Comparison of ENCODE assay signal across 2 cellular contexts in genomic region chr6:43702522-43703440, GRCh38.
TF ChIP-seq lines count a peak whose summit lies in the region.

No MANE protein-coding gene starts in this region.

TF ChIP-seq in HCT116, 20 proteins besides CTCF, POLR2A, EP300 and RAD21:
- no peak for TF ChIP-seq EZH2phosphoT487 (IDR thresholded peaks at IDR 0.05; ENCODE audit: borderline replicate concordance)
- no peak for TF ChIP-seq SIN3A (IDR thresholded peaks at IDR 0.05; ENCODE audit: low read depth)
- no peak for TF ChIP-seq MAX (IDR thresholded peaks at IDR 0.05)
- TF ChIP-seq ZBTB33 (IDR thresholded peaks at IDR 0.05; ENCODE audit: extremely low read depth, insufficient replicate concordance, low read length): no peak
- TF ChIP-seq POLR2AphosphoS5 (IDR thresholded peaks at IDR 0.05; ENCODE audit: low read depth, low read length): peak; percentile 68
- TF ChIP-seq CEBPB (IDR thresholded peaks at IDR 0.05; ENCODE audit: low read depth): no peak
- no peak; the same call in 1 of the 2 replicates for TF ChIP-seq SP1 (IDR thresholded peaks at IDR 0.05; ENCODE audit: low read depth)
- no peak for TF ChIP-seq REST (IDR thresholded peaks at IDR 0.05; ENCODE audit: low read depth)
- peak; percentile 59; the same call in 1 of the 2 replicates for TF ChIP-seq ZFX (IDR thresholded peaks at IDR 0.05)
- 0 out of 2 replicates have a peak, but pooled peaks have one; percentile 24 for TF ChIP-seq JUND (IDR thresholded peaks at IDR 0.05)
- no peak for TF ChIP-seq SRF (IDR thresholded peaks at IDR 0.05; ENCODE audit: low read depth)
- TF ChIP-seq YY1 (IDR thresholded peaks at IDR 0.05; ENCODE audit: extremely low read depth, insufficient replicate concordance, low read depth, low read length): no peak
- 0 out of 2 replicates have a peak, but pooled peaks have one; percentile 36 for TF ChIP-seq CBX3 (IDR thresholded peaks at IDR 0.05; ENCODE audit: low read depth)
- TF ChIP-seq ELF1 (IDR thresholded peaks at IDR 0.05; ENCODE audit: borderline replicate concordance, low read depth): no peak
- no peak for TF ChIP-seq ZNF274 (IDR thresholded peaks at IDR 0.05; ENCODE audit: low read depth, low read length)
- no peak for TF ChIP-seq ATF3 (IDR thresholded peaks at IDR 0.05)
- peak; percentile 55; the same call in 1 of the 2 replicates for TF ChIP-seq FOSL1 (IDR thresholded peaks at IDR 0.05; ENCODE audit: low read depth)

TF ChIP-seq in HepG2, 621 proteins besides CTCF, POLR2A, EP300 and RAD21 (continues in another document):
- TF ChIP-seq ZNF331 (CRISPR knock-in tag; IDR thresholded peaks at IDR 0.05) (no peak; the same call in 1 of the 2 replicates), ZFP90 (CRISPR knock-in tag; IDR thresholded peaks at IDR 0.05; ENCODE audit: borderline replicate concordance) (peak; percentile 46; the same call in 1 of the 2 replicates), MTF2 (CRISPR knock-in tag; IDR thresholded peaks at IDR 0.05; ENCODE audit: borderline replicate concordance) (no peak), CBX1 (IDR thresholded peaks at IDR 0.05; ENCODE audit: low read depth) (no peak), ZSCAN12 (CRISPR knock-in tag; IDR thresholded peaks at IDR 0.05) (no peak), MLX (CRISPR knock-in tag; IDR thresholded peaks at IDR 0.05) (no peak), ZNF878 (CRISPR knock-in tag; IDR thresholded peaks at IDR 0.05) (peak; percentile 52; the same call in 1 of the 2 replicates), BCL6 (CRISPR knock-in tag; IDR thresholded peaks at IDR 0.05) (0 out of 2 replicates have a peak, but pooled peaks have one; percentile 18), ZFX (CRISPR knock-in tag; IDR thresholded peaks at IDR 0.05; ENCODE audit: low read depth) (peak; percentile 58; the same call in 1 of the 2 replicates), BRD4 (CRISPR knock-in tag; IDR thresholded peaks at IDR 0.05) (no peak), SRY (CRISPR knock-in tag; IDR thresholded peaks at IDR 0.05) (peak; percentile 73; the same call in 1 of the 2 replicates), ISX (CRISPR knock-in tag; conservative IDR thresholded peaks at IDR 0.05) (no peak), KLF15 (CRISPR knock-in tag; IDR thresholded peaks at IDR 0.05; ENCODE audit: borderline replicate concordance) (no peak), IKZF5 (CRISPR knock-in tag; IDR thresholded peaks at IDR 0.05) (peak; percentile 39; the same call in 1 of the 2 replicates), NR2C2 (CRISPR knock-in tag; IDR thresholded peaks at IDR 0.05; ENCODE audit: borderline replicate concordance) (0 out of 2 replicates have a peak, but pooled peaks have one; percentile 32), SOX13 (IDR thresholded peaks at IDR 0.05) (no peak), SOX13 (CRISPR knock-in tag; conservative IDR thresholded peaks at IDR 0.05 in 1 of 2, IDR thresholded peaks at IDR 0.05 in 1 of 2) (peak in 1 of 2 experiments; percentile 28; a peak in 1 of 4 replicates), NFRKB (IDR thresholded peaks at IDR 0.05) (no peak), NAIF1 (CRISPR knock-in tag; IDR thresholded peaks at IDR 0.05; ENCODE audit: borderline replicate concordance) (no peak), PHF8 (CRISPR knock-in tag; IDR thresholded peaks at IDR 0.05) (no peak; the same call in 1 of the 2 replicates), MEIS2 (CRISPR knock-in tag; IDR thresholded peaks at IDR 0.05) (0 out of 2 replicates have a peak, but pooled peaks have one; percentile 20), SOX6 (IDR thresholded peaks at IDR 0.05) (no peak), SOX6 (CRISPR knock-in tag; IDR thresholded peaks at IDR 0.05) (peak; percentile 60; the same call in 1 of the 2 replicates), RXRB (CRISPR knock-in tag; IDR thresholded peaks at IDR 0.05; ENCODE audit: borderline replicate concordance) (0 out of 2 replicates have a peak, but pooled peaks have one; percentile 17), NPAS2 (CRISPR knock-in tag; IDR thresholded peaks at IDR 0.05; ENCODE audit: borderline replicate concordance) (no peak), ZNF350 (CRISPR knock-in tag; IDR thresholded peaks at IDR 0.05; ENCODE audit: borderline replicate concordance, low read depth) (peak; percentile 22; the same call in 1 of the 2 replicates), ZNF496 (CRISPR knock-in tag; IDR thresholded peaks at IDR 0.05; ENCODE audit: insufficient replicate concordance) (no peak), ATF1 (CRISPR knock-in tag; IDR thresholded peaks at IDR 0.05) (peak; percentile 47; the same call in 1 of the 2 replicates), ZNF432 (CRISPR knock-in tag; IDR thresholded peaks at IDR 0.05; ENCODE audit: borderline replicate concordance) (no peak), GZF1 (CRISPR knock-in tag; IDR thresholded peaks at IDR 0.05) (no peak), ZXDC (CRISPR knock-in tag; IDR thresholded peaks at IDR 0.05) (no peak), ZBTB38 (CRISPR knock-in tag; IDR thresholded peaks at IDR 0.05) (0 out of 2 replicates have a peak, but pooled peaks have one; percentile 14), MTERF4 (CRISPR knock-in tag; IDR thresholded peaks at IDR 0.05) (0 out of 2 replicates have a peak, but pooled peaks have one; percentile 38), RXRA (CRISPR knock-in tag; IDR thresholded peaks at IDR 0.05) (0 out of 2 replicates have a peak, but pooled peaks have one; percentile 25), ZHX2 (IDR thresholded peaks at IDR 0.05; ENCODE audit: low read depth) (peak; percentile 47; the same call in 1 of the 2 replicates), ZHX2 (CRISPR knock-in tag; IDR thresholded peaks at IDR 0.05; ENCODE audit: borderline replicate concordance) (no peak), FOSL2 (CRISPR knock-in tag; IDR thresholded peaks at IDR 0.05) (peak; percentile 40), SIN3B (IDR thresholded peaks at IDR 0.05; ENCODE audit: low read length) (no peak), GABPB1 (CRISPR knock-in tag; IDR thresholded peaks at IDR 0.05) (0 out of 2 replicates have a peak, but pooled peaks have one; percentile 17), SMAD1 (CRISPR knock-in tag; IDR thresholded peaks at IDR 0.05; ENCODE audit: borderline replicate concordance, low read depth) (no peak), REST (IDR thresholded peaks at IDR 0.05; ENCODE audit: borderline replicate concordance in 1 of 2, low read depth in 1 of 2, low read length in 2 of 2) (0 out of 4 replicates have a peak, but pooled peaks of 1 of the 2 experiments have one; percentile 19), RBM22 (optimal IDR thresholded peaks at IDR 0.05; ENCODE audit: low read length) (no peak), ZNF776 (CRISPR knock-in tag; IDR thresholded peaks at IDR 0.05) (0 out of 2 replicates have a peak, but pooled peaks have one; percentile 51), SALL2 (CRISPR knock-in tag; IDR thresholded peaks at IDR 0.05) (peak; percentile 78; the same call in 1 of the 2 replicates), POLR2AphosphoS5 (IDR thresholded peaks at IDR 0.05; ENCODE audit: low read depth, low read length) (no peak; the same call in 1 of the 2 replicates)
